ENCODE assay signal across 26 cellular contexts in the genomic region with DNA sequence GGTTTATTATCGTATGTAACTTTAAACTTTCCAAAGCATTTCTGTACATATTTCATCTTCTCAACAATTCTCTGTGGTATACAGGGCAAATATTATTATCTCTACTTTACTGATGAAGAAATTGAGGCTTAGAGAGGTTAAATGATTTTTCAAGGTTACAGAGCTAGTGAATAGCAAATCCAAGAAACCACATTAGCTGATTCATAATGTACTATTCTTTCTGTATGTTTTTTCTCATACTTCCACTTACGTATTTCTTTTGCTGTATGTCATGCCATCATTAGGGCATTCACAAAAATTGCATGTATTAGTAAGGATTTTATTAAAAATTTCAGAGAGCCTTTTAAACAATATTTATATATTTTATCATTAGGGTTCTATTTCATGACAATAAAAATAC.
DNase-seq lines count a peak whose midpoint lies in the region; ATAC-seq, FAIRE-seq and TF ChIP-seq lines count a peak whose summit lies in the region.
"Had no signal": no experiment of that assay in that cellular context is flagged by ENCODE, and none has a peak within 500 bp of the region (broad histone marks: within the 10 kb centered on the region; RNA-seq: fewer than 3 reads in every experiment).

No MANE protein-coding gene starts in this region.

- H3K4me1 ChIP-seq in kidney (ENCODE audit: control insufficient read depth in 1 of 2, insufficient read depth in 1 of 2, low read depth in 1 of 2, low read length in 2 of 2), result no peaks in the 10 kb centered on the region
- H3K4me1 ChIP-seq in smooth muscle cell (ENCODE audit: low read depth), result peaks cover 9% of the 10 kb centered on the region
- no peaks in the 10 kb centered on the region for H3K4me1 ChIP-seq in CD8-positive, alpha-beta T cell (ENCODE audit: insufficient read depth, low read length)
- H3K4me1 ChIP-seq: A549 had no signal

- H3K36me3 ChIP-seq in kidney (ENCODE audit: control insufficient read depth in 1 of 2, insufficient read depth in 2 of 2, low read length in 2 of 2) (no peaks in the 10 kb centered on the region), smooth muscle cell (ENCODE audit: low read depth) (no peaks in the 10 kb centered on the region)
- H3K36me3 ChIP-seq in CD8-positive, alpha-beta T cell (ENCODE audit: insufficient read depth, low read length), result no peaks in the 10 kb centered on the region
- H3K36me3 ChIP-seq: BLaER1 treated with 17β-estradiol and CSF1 and Interleukin-3, amounts not matched to agents 10 nM and 100 nM had no signal

- no peak overlapping the region for H3K27ac Mint-ChIP-seq in CD8-positive, alpha-beta T cell
- H3K27ac Mint-ChIP-seq: B cell; CD4-positive, alpha-beta T cell; CD8-positive, alpha-beta memory T cell had no signal

- no peak overlapping the region for H3K4me3 Mint-ChIP-seq in CD8-positive, alpha-beta T cell
- H3K4me3 Mint-ChIP-seq: B cell; CD4-positive, alpha-beta T cell; CD8-positive, alpha-beta memory T cell had no signal

- TF ChIP-seq CTCF in kidney (IDR thresholded peaks at IDR 0.05; ENCODE audit: borderline replicate concordance, extremely low read depth, insufficient read depth), result no peak
- no peak for TF ChIP-seq CTCF in smooth muscle cell (IDR thresholded peaks at IDR 0.05; ENCODE audit: borderline replicate concordance, insufficient read depth, poor library complexity, severe bottlenecking)
- TF ChIP-seq CTCF in CD8-positive, alpha-beta T cell (IDR thresholded peaks at IDR 0.05), result no peak

- CTCF ChIA-PET in CD8-positive, alpha-beta T cell (lab: Charles Lee), result no interaction called here

- H3K4me1 Mint-ChIP-seq in CD8-positive, alpha-beta T cell (ENCODE audit: low read depth), result no peaks in the 10 kb centered on the region
- H3K4me1 Mint-ChIP-seq: B cell; CD8-positive, alpha-beta memory T cell had no signal

- H3F3A ChIP-seq in smooth muscle cell (ENCODE audit: low read depth), result peaks cover 15% of the 10 kb centered on the region

- H3K27ac ChIP-seq in kidney (ENCODE audit: low read depth in 2 of 2, low read length in 2 of 2), result no peak overlapping the region
- H3K27ac ChIP-seq in smooth muscle cell (ENCODE audit: low read depth), result no peak overlapping the region
- H3K27ac ChIP-seq in CD8-positive, alpha-beta T cell (ENCODE audit: low read depth, low read length), result no peak overlapping the region
- H3K27ac ChIP-seq: 22Rv1; A549; BLaER1 treated with 17β-estradiol and CSF1 and Interleukin-3, amounts not matched to agents 10 nM and 100 nM; C4-2B had no signal

- H3K27me3 Mint-ChIP-seq in CD8-positive, alpha-beta T cell (ENCODE audit: low read depth), result peaks cover 2% of the 10 kb centered on the region
- H3K27me3 Mint-ChIP-seq: CD4-positive, alpha-beta T cell had no signal

- no peaks in the 10 kb centered on the region for H3K36me3 Mint-ChIP-seq in CD8-positive, alpha-beta T cell

- H3K9me3 ChIP-seq in kidney (ENCODE audit: control insufficient read depth in 1 of 2, low read length in 2 of 2) (no peaks in the 10 kb centered on the region), smooth muscle cell (replicated peaks; ENCODE audit: low read depth) (no peaks in the 10 kb centered on the region)
- no peaks in the 10 kb centered on the region for H3K9me3 ChIP-seq in CD8-positive, alpha-beta T cell (ENCODE audit: low read length)
- H3K9me3 ChIP-seq: A549; BLaER1 treated with 17β-estradiol and CSF1 and Interleukin-3, amounts not matched to agents 10 nM and 100 nM had no signal

- peak; percentile 57 for ATAC-seq in GM18861 (IDR thresholded peaks at IDR 0.05; ENCODE audit: unreplicated experiment)
- ATAC-seq in GM18907 (IDR thresholded peaks at IDR 0.05; ENCODE audit: unreplicated experiment), result peak; percentile 57
- ATAC-seq in CD8-positive, alpha-beta T cell, result no peak
- ATAC-seq: A549, GM12878 had no signal

- DNase-seq in kidney (no peak), smooth muscle cell (lab: John Stamatoyannopoulos, UW; ENCODE audit: unreplicated experiment) (no peak), kidney glomerular epithelial cell (lab: John Stamatoyannopoulos, UW) (no peak), cerebellar cortex (ENCODE audit: low spot score) (no peak)
- DNase-seq in CD8-positive, alpha-beta T cell, result no peak
- DNase-seq: AML-193; CD4-positive, alpha-beta T cell; CD8-positive, alpha-beta memory T cell; COR-L47; DMS 273 treated with DMSO at 0.1 percent for 48 hours; DMS53; DMS79; DND-41; EL; GDM1 had no signal

- H3K79me2 ChIP-seq in smooth muscle cell (ENCODE audit: low read depth), result no peaks in the 10 kb centered on the region

- H3K27me3 ChIP-seq in smooth muscle cell (ENCODE audit: low read depth), result no peaks in the 10 kb centered on the region
- H3K27me3 ChIP-seq in CD8-positive, alpha-beta T cell (ENCODE audit: insufficient read depth, low read length), result no peaks in the 10 kb centered on the region
- H3K27me3 ChIP-seq: BLaER1 treated with 17β-estradiol and CSF1 and Interleukin-3, amounts not matched to agents 10 nM and 100 nM had no signal

- H2AFZ ChIP-seq in smooth muscle cell (ENCODE audit: low read depth), result no peak overlapping the region

- WGBS in smooth muscle cell (ENCODE audit: low lambda C conversion rate), result 52% methylated on average over 2 of the region's 2 CpGs

- H3K4me3 ChIP-seq in kidney (ENCODE audit: low read length in 2 of 2) (no peak overlapping the region), smooth muscle cell (no peak overlapping the region)
- H3K4me3 ChIP-seq in CD8-positive, alpha-beta T cell (ENCODE audit: low read depth, low read length), result no peak overlapping the region
- H3K4me3 ChIP-seq: A549; BLaER1 treated with 17β-estradiol and CSF1 and Interleukin-3, amounts not matched to agents 10 nM and 100 nM; GM12878 had no signal

- no peaks in the 10 kb centered on the region for H3K9me3 Mint-ChIP-seq in CD8-positive, alpha-beta T cell
- H3K9me3 Mint-ChIP-seq: CD4-positive, alpha-beta T cell; CD8-positive, alpha-beta memory T cell had no signal

- peak overlapping the region; percentile 15 for H3K4me2 ChIP-seq in smooth muscle cell
- H3K4me2 ChIP-seq: A549; BLaER1 treated with 17β-estradiol and CSF1 and Interleukin-3, amounts not matched to agents 10 nM and 100 nM had no signal

- intact Hi-C loops in kidney (cut with DNase I), result no loop called here
- intact Hi-C loops in CD8-positive, alpha-beta T cell (cut with DNase I, micrococcal nuclease), result no loop called here

- POLR2A ChIA-PET in CD8-positive, alpha-beta T cell (lab: Charles Lee), result no interaction called here

- no peaks in the 10 kb centered on the region for H4K20me1 ChIP-seq in smooth muscle cell (ENCODE audit: low read depth)
- H4K20me1 ChIP-seq: BLaER1 treated with 17β-estradiol and CSF1 and Interleukin-3, amounts not matched to agents 10 nM and 100 nM had no signal

- H3K9ac ChIP-seq in kidney (ENCODE audit: low read length in 2 of 2) (no peak overlapping the region), smooth muscle cell (ENCODE audit: low read depth) (no peak overlapping the region)
- H3K9ac ChIP-seq: BLaER1 treated with 17β-estradiol and CSF1 and Interleukin-3, amounts not matched to agents 10 nM and 100 nM had no signal

- peak; percentile 13 for FAIRE-seq in kidney (lab: Jason Lieb, UNC)
- FAIRE-seq: A549, GM12878, GM12892, GM18507, GM19239 had no signal
